Comparison of ENCODE assay signal across 13 cellular contexts in the genomic region with DNA sequence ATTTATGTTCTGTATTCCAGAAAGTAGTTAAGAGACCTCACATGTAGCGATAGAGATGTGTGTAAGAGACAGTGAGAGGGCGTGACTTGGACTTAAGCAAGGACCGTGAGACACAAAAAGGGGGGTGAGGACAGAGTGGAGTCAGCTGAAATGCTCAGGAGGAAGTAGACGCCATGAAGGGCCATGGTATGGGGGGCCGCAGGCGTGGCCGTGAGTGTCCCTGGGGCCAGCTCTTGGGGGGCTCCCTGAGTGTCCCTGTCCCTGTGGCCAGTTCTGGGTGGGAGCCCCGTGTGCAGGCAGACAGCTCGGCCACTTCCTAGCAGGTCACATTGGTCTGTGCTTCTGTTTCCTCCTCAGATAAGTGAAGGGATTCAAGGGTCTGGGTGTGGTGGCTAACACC. TPM values are rescaled to one million over a fixed set of nuclear protein-coding genes. Genes with fewer than 3 reads are reported as not detected.
DNase-seq lines count a peak whose midpoint lies in the region; ATAC-seq, FAIRE-seq and TF ChIP-seq lines count a peak whose summit lies in the region.
"Had no signal": no experiment of that assay in that cellular context is flagged by ENCODE, and none has a peak within 500 bp of the region (broad histone marks: within the 10 kb centered on the region; RNA-seq: fewer than 3 reads in every experiment).

No MANE protein-coding gene starts in this region.

- intact Hi-C loops in HepG2 (cut with micrococcal nuclease; ENCODE audit: unreplicated experiment): no loop called here

- peaks cover 21 to 66% (median 55%) of the 10 kb centered on the region in 4 donors for H3K36me3 ChIP-seq in liver (ENCODE audit: control insufficient read depth in 4 of 4, insufficient read depth in 3 of 4, low read depth in 1 of 4, low read length in 3 of 4)
- H3K36me3 ChIP-seq in HepG2 (replicated peaks in 1 of 2; ENCODE audit: control insufficient read depth in 1 of 2, insufficient read depth in 2 of 2, low read length in 2 of 2): peaks cover 28 to 89% of the 10 kb centered on the region in 2 experiments
- H3K36me3 ChIP-seq in neutrophil: peaks cover 94% of the 10 kb centered on the region
- peaks cover 24 to 65% of the 10 kb centered on the region in 2 experiments for H3K36me3 ChIP-seq in SK-N-SH (replicated peaks in 1 of 2; ENCODE audit: control insufficient read depth in 1 of 2, insufficient read depth in 2 of 2, low read length in 1 of 2)

- H3K9me3 ChIP-seq in liver (ENCODE audit: control insufficient read depth in 4 of 4, low read length in 3 of 4): no peaks in the 10 kb centered on the region
- H3K9me3 ChIP-seq in HepG2 (ENCODE audit: low read length): no peaks in the 10 kb centered on the region
- H3K9me3 ChIP-seq in neutrophil: no peaks in the 10 kb centered on the region
- no peaks in the 10 kb centered on the region for H3K9me3 ChIP-seq in SK-N-SH

- H3K27me3 ChIP-seq in liver (ENCODE audit: control insufficient read depth in 4 of 4, insufficient read depth in 4 of 4, low read length in 3 of 4) (no peaks in the 10 kb centered on the region), HepG2 (ENCODE audit: control insufficient read depth in 1 of 2, insufficient read depth in 2 of 2, low read length in 2 of 2) (no peaks in the 10 kb centered on the region), neutrophil (no peaks in the 10 kb centered on the region), SK-N-SH (ENCODE audit: insufficient read depth) (no peaks in the 10 kb centered on the region)

- no TSS peak for BruUV-seq in HepG2 (replicated peaks; lab: Mats Ljungman, UMichigan)

- H3K79me2 ChIP-seq in HepG2 (ENCODE audit: insufficient read depth, low read length): no peaks in the 10 kb centered on the region
- H3K79me2 ChIP-seq in SK-N-SH (ENCODE audit: insufficient read depth): no peaks in the 10 kb centered on the region

- no peaks in the 10 kb centered on the region for H3F3A ChIP-seq in SK-N-SH (replicated peaks; ENCODE audit: insufficient read depth)

- ATAC-seq in HepG2 (no peak), HG03139 (IDR thresholded peaks at IDR 0.05; ENCODE audit: unreplicated experiment) (no peak)
- ATAC-seq: CD8-positive, alpha-beta T cell; stimulated activated memory B cell treated with anti-CD40 and anti-IgM and Interleukin-4, amounts not matched to agents 10 μg/mL and 1 μg/mL and 100 μg/mL, for 72 hours had no signal

- TF ChIP-seq EP300 in HepG2 (IDR thresholded peaks at IDR 0.05; ENCODE audit: low read depth in 2 of 2, low read length in 2 of 2): no peak
- TF ChIP-seq EP300 in HepG2 (CRISPR knock-in tag; IDR thresholded peaks at IDR 0.05; ENCODE audit: borderline replicate concordance): no peak
- no peak for TF ChIP-seq EP300 in SK-N-SH (IDR thresholded peaks at IDR 0.05; ENCODE audit: borderline replicate concordance in 1 of 2, low read depth in 1 of 2, low read length in 1 of 2)

- H3K4me1 ChIP-seq in liver (ENCODE audit: control insufficient read depth in 4 of 4, insufficient read depth in 4 of 4, low read length in 3 of 4) (peaks cover 0 to 3% (median 0%) of the 10 kb centered on the region in 4 donors), HepG2 (ENCODE audit: insufficient read depth, low read length) (peaks cover 9% of the 10 kb centered on the region; the same call in 1 of the 2 replicates), neutrophil (ENCODE audit: control insufficient read depth in 1 of 2, insufficient read depth in 1 of 2, low read depth in 1 of 2, low read length in 1 of 2) (peaks cover 0 to 12% of the 10 kb centered on the region in 2 experiments), SK-N-SH (ENCODE audit: control insufficient read depth in 1 of 2, insufficient read depth in 2 of 2, low read depth in 1 of 2, low read length in 1 of 2) (no peaks in the 10 kb centered on the region)

- WGBS in liver: 81% methylated on average over 9 of the region's 9 CpGs
- WGBS in HepG2 (ENCODE audit: low lambda C conversion rate): 97% methylated on average over 7 of the region's 9 CpGs
- WGBS in SK-N-SH (ENCODE audit: low lambda C conversion rate): 94% methylated on average over 8 of the region's 9 CpGs

- FAIRE-seq in HepG2 (lab: Jason Lieb, UNC): no peak

- no peak for DNase-seq in HepG2 (ENCODE audit: low spot score)
- DNase-seq in globus pallidus (ENCODE audit: low spot score): peak; percentile 10
- no peak for DNase-seq in SK-N-SH
- DNase-seq in superior temporal gyrus (ENCODE audit: extremely low spot score): no peak
- DNase-seq in nucleus accumbens (lab: John Stamatoyannopoulos, UW): no peak
- DNase-seq: ACHN; CD8-positive, alpha-beta T cell; cortex of kidney; NCI-H748 treated with DMSO at 0.1 percent for 48 hours had no signal

- TF ChIP-seq RAD21 in liver (IDR thresholded peaks at IDR 0.05) (no peak), HepG2 (CRISPR knock-in tag; IDR thresholded peaks at IDR 0.05) (no peak), SK-N-SH (IDR thresholded peaks at IDR 0.05; ENCODE audit: low read length) (no peak)

- H3K4me2 ChIP-seq in HepG2 (ENCODE audit: low read depth, low read length) (no peak overlapping the region), SK-N-SH (no peak overlapping the region)

- H3K4me3 ChIP-seq in liver (ENCODE audit: low read depth in 1 of 3, low read length in 3 of 3): no peak overlapping the region
- H3K4me3 ChIP-seq in HepG2 (replicated peaks in 1 of 3; ENCODE audit: insufficient read depth in 1 of 3, low read depth in 2 of 3, low read length in 3 of 3): no peak overlapping the region
- no peak overlapping the region for H3K4me3 ChIP-seq in neutrophil (ENCODE audit: low read depth in 1 of 2, low read length in 1 of 2)
- no peak overlapping the region for H3K4me3 ChIP-seq in SK-N-SH (ENCODE audit: low read depth in 2 of 2, low read length in 1 of 2)

- H2AFZ ChIP-seq in HepG2 (ENCODE audit: low read length): no peak overlapping the region
- no peak overlapping the region for H2AFZ ChIP-seq in SK-N-SH (ENCODE audit: low read depth)

- H3K9me2 ChIP-seq in SK-N-SH: no peaks in the 10 kb centered on the region

- TF ChIP-seq POLR2A in HepG2 (IDR thresholded peaks at IDR 0.05; ENCODE audit: insufficient read depth in 1 of 2, low read depth in 2 of 2, low read length in 2 of 2): no peak

- in situ Hi-C loops in HepG2 (cut with HindIII; ENCODE audit: extremely low pct_ligation_motif_present, low pct_unique_long_range_greater_than_20kb): no loop called here

- POLR2A ChIA-PET in HepG2 (lab: Yijun Ruan, JAX): no interaction called here
- POLR2A ChIA-PET in SK-N-SH (lab: Yijun Ruan, JAX): no interaction called here

- CTCF ChIA-PET in HepG2 (lab: Yijun Ruan, JAX; ENCODE audit: low intra/inter-chr PET ratio, low total read pairs): no interaction called here
- CTCF ChIA-PET in SK-N-SH (lab: Yijun Ruan, JAX): interaction anchor here (1.1 to 1.7 kb wide), 3 partner anchors 11 to 16 kb away, joined by 3 to 5 read pairs (median 4); no protein-coding TSS in a partner anchor

- peak overlapping the region; percentile 17 to 40 for H3K27ac ChIP-seq in liver (ENCODE audit: low read depth in 1 of 2, low read length in 2 of 2)
- H3K27ac ChIP-seq in HepG2 (ENCODE audit: extremely low read length, insufficient read depth, low read length): no peak overlapping the region
- peak overlapping the region; percentile 48 for H3K27ac ChIP-seq in neutrophil
- no peak overlapping the region for H3K27ac ChIP-seq in SK-N-SH (ENCODE audit: low read depth in 2 of 2, low read length in 1 of 2)

- no peak overlapping the region for H3K9ac ChIP-seq in liver (ENCODE audit: low read depth in 1 of 2, low read length in 2 of 2)
- H3K9ac ChIP-seq in HepG2 (ENCODE audit: insufficient read depth, low read depth, low read length): no peak overlapping the region
- no peak overlapping the region for H3K9ac ChIP-seq in SK-N-SH

- TF ChIP-seq CTCF in liver (IDR thresholded peaks at IDR 0.05; ENCODE audit: low read depth, low read length, missing input control) (no peak), HepG2 (CRISPR knock-in tag; IDR thresholded peaks at IDR 0.05) (no peak), neutrophil (IDR thresholded peaks at IDR 0.05) (no peak), SK-N-SH (IDR thresholded peaks at IDR 0.05) (no peak)

- H4K20me1 ChIP-seq in HepG2 (ENCODE audit: insufficient read depth, low read length) (no peaks in the 10 kb centered on the region), SK-N-SH (ENCODE audit: insufficient read depth) (no peaks in the 10 kb centered on the region)

TF ChIP-seq in liver, 16 proteins besides CTCF, POLR2A, EP300 and RAD21 (continues in another document):
- no peak for TF ChIP-seq GABPA (IDR thresholded peaks at IDR 0.05 in 1 of 2, conservative IDR thresholded peaks at IDR 0.05 in 1 of 2)

TF ChIP-seq in HepG2, 621 proteins besides CTCF, POLR2A, EP300 and RAD21 (continues in another document):
- TF ChIP-seq SUZ12 (IDR thresholded peaks at IDR 0.05; ENCODE audit: low read depth, low read length): no peak

RNA-seq across cellular contexts. Expression of a gene that starts 23.0 kb away (rescaled TPM):
- total RNA-seq in liver (1 to 10 TPM in 1 of 2 donors, under 1 TPM in 1; 0.23 to 1.2 TPM), HepG2 (2016; rRNA removed; fragmentation: Illumina TruSeq; extraction: Trizol) (0.10 and 0.22 TPM in 2 replicates)
- polyA plus RNA-seq in liver (under 1 TPM in 1 of 2 donors, not detected in 1; 0.05 TPM), HepG2 (2011; rRNA removed) (0.39 and 0.40 TPM in 2 replicates), SK-N-SH (2012; rRNA removed) (0.15 and 0.18 TPM in 2 replicates)
- 0.09 and 0.20 TPM in 2 replicates for total RNA-seq in HepG2 (2016; cell fraction: cytosol; rRNA removed; fragmentation: Illumina TruSeq; extraction: Trizol; ENCODE audit: low read depth)
- 0.19 TPM in 1 of 2 replicates, not detected in the other for total RNA-seq in HepG2 (2016; cell fraction: insoluble cytoplasmic fraction; rRNA removed; fragmentation: Illumina TruSeq; extraction: Trizol)
- total RNA-seq in HepG2 (2016; cell fraction: membrane; rRNA removed; fragmentation: Illumina TruSeq; extraction: Trizol): 0.25 TPM in 1 of 2 replicates, not detected in the other
- 0.59 TPM in 1 of 2 replicates, not detected in the other for total RNA-seq in HepG2 (2016; cell fraction: nucleus; rRNA removed; fragmentation: Illumina TruSeq; extraction: Trizol)
- 0.05 and 0.34 TPM in 2 replicates for polyA plus RNA-seq in HepG2 (2011; cell fraction: cytosol; rRNA removed)
- polyA plus RNA-seq in HepG2 (2011; cell fraction: nucleus; rRNA removed): 2.2 and 3.5 TPM in 2 replicates
- polyA plus RNA-seq in HepG2 (2012): 0.40 and 0.65 TPM in 2 replicates
- 0.10 and 0.12 TPM in 2 replicates for polyA plus RNA-seq in HepG2 (2016; cell fraction: cytosol; fragmentation: Illumina TruSeq; extraction: Trizol; ENCODE audit: low read depth)
- polyA plus RNA-seq in HepG2 (2016; cell fraction: insoluble cytoplasmic fraction; fragmentation: Illumina TruSeq; extraction: Trizol; ENCODE audit: low read depth): 0.16 TPM in 1 of 2 replicates, not detected in the other
- polyA plus RNA-seq in HepG2 (2016; cell fraction: membrane; fragmentation: Illumina TruSeq; extraction: Trizol; ENCODE audit: low read depth): 0.07 and 0.08 TPM in 2 replicates
- polyA plus RNA-seq in HepG2 (2016; cell fraction: nucleus; fragmentation: Illumina TruSeq; extraction: Trizol; ENCODE audit: insufficient read depth, low read depth): 0.36 and 0.65 TPM in 2 replicates
- 0.14 and 1.0 TPM in 2 replicates for polyA minus RNA-seq in HepG2 (2011; rRNA and poly(A)+ RNA removed; ENCODE audit: low replicate concordance)
- polyA minus RNA-seq in HepG2 (2011; cell fraction: cytosol; rRNA and poly(A)+ RNA removed): not detected in 2 replicates
- polyA minus RNA-seq in HepG2 (2011; cell fraction: nucleus; rRNA and poly(A)+ RNA removed): 1.9 and 2.0 TPM in 2 replicates
- polyA plus RNA-seq in SK-N-SH (2012; cell fraction: cytosol; rRNA removed): 0.07 and 0.08 TPM in 2 replicates
- polyA plus RNA-seq in SK-N-SH (2012; cell fraction: nucleus; rRNA removed): 1.6 and 1.8 TPM in 2 replicates

Comparison
In these comparisons a context has a peak if more than half of its experiments do, and no peak if none do; other contexts are left out.
1. H3K27ac ChIP-seq: peak in liver (2 of 2) and neutrophil (single experiment); none in HepG2 (single experiment) and SK-N-SH (0 of 2).